Comparison of ENCODE assay signal across 8 cellular contexts in genomic region chr18:34542625-34543024, GRCh38.
"Had no signal": no experiment of that assay in that cellular context is flagged by ENCODE, and none has a peak within 500 bp of the region (broad histone marks: within the 10 kb centered on the region; RNA-seq: fewer than 3 reads in every experiment).

No MANE protein-coding gene starts in this region.

- H3K36me3 ChIP-seq: HAP-1 had no signal

- H3K4me3 Mint-ChIP-seq: HFFc6 had no signal

- ATAC-seq: HCT116, K562 had no signal

- H3K27ac Mint-ChIP-seq: HFFc6 had no signal

- H3K4me3 ChIP-seq: HAP-1, K562 had no signal

- FAIRE-seq: HTR-8/SVneo, K562 had no signal

- H3K9me3 ChIP-seq: HAP-1 had no signal

- DNase-seq: GOT3, H7, HFFc6, KG1 had no signal
